In the genomic region with DNA sequence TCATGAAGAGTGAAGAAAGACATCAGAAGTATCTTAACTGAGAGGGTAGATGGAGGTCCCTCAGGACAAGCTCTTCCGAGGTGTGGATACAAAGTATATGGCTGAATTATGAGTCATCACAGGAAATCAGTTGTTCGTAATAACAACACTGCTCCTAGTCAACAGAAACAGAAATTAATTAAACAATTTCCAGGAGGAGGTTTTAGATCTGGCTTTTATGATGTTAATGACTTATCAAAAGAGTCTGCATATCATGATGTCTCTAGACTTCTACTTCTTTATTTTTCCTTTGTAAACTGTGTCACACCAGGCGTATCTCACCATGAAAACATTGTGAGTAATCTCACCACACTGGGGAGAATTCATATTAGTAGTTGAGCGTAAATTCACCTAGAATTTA, we compare ENCODE assay signal across 17 cellular contexts. TPM values are rescaled to one million over a fixed set of nuclear protein-coding genes. Genes with fewer than 3 reads are reported as not detected.
DNase-seq lines count a peak whose midpoint lies in the region; ATAC-seq, FAIRE-seq and TF ChIP-seq lines count a peak whose summit lies in the region.
"Had no signal": no experiment of that assay in that cellular context is flagged by ENCODE, and none has a peak within 500 bp of the region (broad histone marks: within the 10 kb centered on the region; RNA-seq: fewer than 3 reads in every experiment).

No MANE protein-coding gene starts in this region.

- H3K9me3 ChIP-seq in BLaER1, result no peaks in the 10 kb centered on the region
- no peaks in the 10 kb centered on the region for H3K9me3 ChIP-seq in endothelial cell of umbilical vein (replicated peaks; ENCODE audit: control insufficient read depth, insufficient read depth, low read length)
- no peaks in the 10 kb centered on the region for H3K9me3 ChIP-seq in hepatocyte (ENCODE audit: low read depth)
- H3K9me3 ChIP-seq: colonic mucosa, uterus had no signal

- H3K9me2 ChIP-seq in hepatocyte (replicated peaks; ENCODE audit: insufficient read depth), result no peaks in the 10 kb centered on the region

- POLR2A ChIA-PET in endothelial cell of umbilical vein (lab: Charles Lee), result no interaction called here

- peaks cover 33% of the 10 kb centered on the region for H3K4me1 Mint-ChIP-seq in activated naive CD4-positive, alpha-beta T cell treated with anti-CD3 and anti-CD28 coated beads for 36 hours (ENCODE audit: low read depth)

- no peak overlapping the region for H3K4me3 ChIP-seq in BLaER1
- no peak overlapping the region for H3K4me3 ChIP-seq in endothelial cell of umbilical vein (replicated peaks in 1 of 3; ENCODE audit: insufficient read depth in 1 of 3, low read depth in 1 of 3, low read length in 3 of 3)
- H3K4me3 ChIP-seq in hepatocyte, result no peak overlapping the region
- H3K4me3 ChIP-seq: colonic mucosa, skin epidermis, uterus had no signal

- H3K36me3 Mint-ChIP-seq in activated naive CD4-positive, alpha-beta T cell treated with anti-CD3 and anti-CD28 coated beads for 36 hours (ENCODE audit: low read depth), result peaks cover 2% of the 10 kb centered on the region

- ATAC-seq in GM18867 (IDR thresholded peaks at IDR 0.05; ENCODE audit: unreplicated experiment), result peak; percentile 42
- ATAC-seq: naive thymus-derived CD4-positive, alpha-beta T cell had no signal

- H3K36me3 ChIP-seq in BLaER1, result no peaks in the 10 kb centered on the region
- H3K36me3 ChIP-seq in endothelial cell of umbilical vein (ENCODE audit: control insufficient read depth in 2 of 2, extremely low read depth in 1 of 2, insufficient read depth in 2 of 2, low read length in 2 of 2), result no peaks in the 10 kb centered on the region
- no peaks in the 10 kb centered on the region for H3K36me3 ChIP-seq in hepatocyte (replicated peaks; ENCODE audit: insufficient read depth, low read depth)
- H3K36me3 ChIP-seq: colonic mucosa, uterus had no signal

- dilution Hi-C loops in endothelial cell of umbilical vein (cut with MboI; ENCODE audit: extremely low pct_ligation_motif_present, low sequenced_read_pairs), result no loop called here

- no peak overlapping the region for H2AFZ ChIP-seq in endothelial cell of umbilical vein (ENCODE audit: low read depth, low read length)
- no peak overlapping the region for H2AFZ ChIP-seq in hepatocyte

- no peak for TF ChIP-seq CTCF in endothelial cell of umbilical vein (IDR thresholded peaks at IDR 0.05; ENCODE audit: extremely low read depth in 1 of 2, insufficient read depth in 1 of 2, low read depth in 1 of 2, low read length in 2 of 2)
- no peak for TF ChIP-seq CTCF in hepatocyte (IDR thresholded peaks at IDR 0.05; ENCODE audit: poor library complexity)

- DNase-seq in LHCN-M2 (ENCODE audit: low read depth) (peak; percentile 38), endothelial cell of umbilical vein (ENCODE audit: low read depth, low spot score) (peak; percentile 40), hypothalamus (lab: John Stamatoyannopoulos, UW) (no peak), epidermal melanocyte (ENCODE audit: insufficient read length, low spot score) (no peak), hepatocyte (ENCODE audit: low spot score) (no peak)
- DNase-seq in activated naive CD4-positive, alpha-beta T cell treated with anti-CD3 and anti-CD28 coated beads for 36 hours, result no peak
- DNase-seq: activated gamma-delta T cell; colonic mucosa; kidney glomerular epithelial cell; naive thymus-derived CD4-positive, alpha-beta T cell; NCI-H1105; NCI-H526; Right ventricle myocardium superior; uterus had no signal

- H3K27ac Mint-ChIP-seq in activated naive CD4-positive, alpha-beta T cell treated with anti-CD3 and anti-CD28 coated beads for 36 hours, result no peak overlapping the region
- H3K27ac Mint-ChIP-seq: naive thymus-derived CD4-positive, alpha-beta T cell had no signal

- intact Hi-C loops in endothelial cell of umbilical vein (cut with micrococcal nuclease), result loop anchor here (2.0 kb wide), 1 partner anchor 66 kb away; no protein-coding TSS in a partner anchor
- intact Hi-C loops in activated naive CD4-positive, alpha-beta T cell treated with anti-CD3 and anti-CD28 coated beads for 36 hours (cut with micrococcal nuclease), result no loop called here

- no TSS peak for BruUV-seq in endothelial cell of umbilical vein (replicated peaks; lab: Mats Ljungman, UMichigan)

- no peak overlapping the region for H3K9ac ChIP-seq in BLaER1
- H3K9ac ChIP-seq in endothelial cell of umbilical vein (replicated peaks; ENCODE audit: extremely low read depth, insufficient read depth, low read length), result no peak overlapping the region

- H3K4me2 ChIP-seq in BLaER1, result 0 out of 2 replicates have a peak overlapping the region, but pooled peaks have one; percentile 6
- H3K4me2 ChIP-seq in endothelial cell of umbilical vein (ENCODE audit: insufficient read depth, low read length), result peak overlapping the region; percentile 64
- H3K4me2 ChIP-seq in hepatocyte, result no peak overlapping the region

- H3K27me3 ChIP-seq in BLaER1 (no peaks in the 10 kb centered on the region), endothelial cell of umbilical vein (ENCODE audit: control insufficient read depth in 2 of 2, insufficient read depth in 2 of 2, low read length in 2 of 2) (no peaks in the 10 kb centered on the region), hepatocyte (no peaks in the 10 kb centered on the region)
- H3K27me3 ChIP-seq: colonic mucosa, uterus had no signal

- CTCF ChIA-PET in endothelial cell of umbilical vein (lab: Charles Lee), result interaction anchor here (1.0 to 2.2 kb wide), 8 partner anchors 12 to 146 kb away, joined by 3 to 8 read pairs (median 4); no protein-coding TSS in a partner anchor
- CTCF ChIA-PET in activated naive CD4-positive, alpha-beta T cell treated with anti-CD3 and anti-CD28 coated beads for 36 hours (lab: Charles Lee), result interaction anchor here (1.3 kb wide), 1 partner anchor 128 kb away, joined by 5 read pairs; no protein-coding TSS in a partner anchor

- H3K79me2 ChIP-seq in endothelial cell of umbilical vein (ENCODE audit: control insufficient read depth, insufficient read depth, low read length) (peaks cover 86% of the 10 kb centered on the region), hepatocyte (peaks cover 48% of the 10 kb centered on the region)

- peaks cover 9% of the 10 kb centered on the region for H3K4me1 ChIP-seq in BLaER1
- peaks cover 12% of the 10 kb centered on the region for H3K4me1 ChIP-seq in endothelial cell of umbilical vein (ENCODE audit: control insufficient read depth, extremely low read depth, insufficient read depth, low read length)
- H3K4me1 ChIP-seq in hepatocyte (ENCODE audit: insufficient read depth), result no peaks in the 10 kb centered on the region
- H3K4me1 ChIP-seq: colonic mucosa, uterus had no signal

- 94% methylated on average over 4 of the region's 4 CpGs for WGBS in hepatocyte (ENCODE audit: low lambda C conversion rate, missing lambda C conversion rate)

- H4K20me1 ChIP-seq in BLaER1 (no peaks in the 10 kb centered on the region), endothelial cell of umbilical vein (replicated peaks; ENCODE audit: control insufficient read depth, extremely low read depth, insufficient read depth, low read length) (peaks cover 2% of the 10 kb centered on the region), hepatocyte (ENCODE audit: insufficient read depth, poor library complexity, severe bottlenecking) (no peaks in the 10 kb centered on the region)

- H3K27me3 Mint-ChIP-seq in activated naive CD4-positive, alpha-beta T cell treated with anti-CD3 and anti-CD28 coated beads for 36 hours (ENCODE audit: low read depth), result no peaks in the 10 kb centered on the region
- H3K27me3 Mint-ChIP-seq: naive thymus-derived CD4-positive, alpha-beta T cell had no signal

- no peaks in the 10 kb centered on the region for H3K9me3 Mint-ChIP-seq in activated naive CD4-positive, alpha-beta T cell treated with anti-CD3 and anti-CD28 coated beads for 36 hours
- H3K9me3 Mint-ChIP-seq: naive thymus-derived CD4-positive, alpha-beta T cell had no signal

- no peaks in the 10 kb centered on the region for H3K9me1 ChIP-seq in endothelial cell of umbilical vein (replicated peaks; ENCODE audit: control insufficient read depth, extremely low read depth, insufficient read depth, low read length)

- no peak for FAIRE-seq in endothelial cell of umbilical vein (lab: Jason Lieb, UNC)

- TF ChIP-seq POLR2A in endothelial cell of umbilical vein (IDR thresholded peaks at IDR 0.05; ENCODE audit: low read depth, low read length), result no peak

- no peak overlapping the region for H3K27ac ChIP-seq in BLaER1
- H3K27ac ChIP-seq in endothelial cell of umbilical vein (ENCODE audit: insufficient read depth, low read depth, low read length), result peak overlapping the region; percentile 21
- no peak overlapping the region for H3K27ac ChIP-seq in hepatocyte
- H3K27ac ChIP-seq: colonic mucosa, skin epidermis, uterus had no signal

- H3K4me3 Mint-ChIP-seq in activated naive CD4-positive, alpha-beta T cell treated with anti-CD3 and anti-CD28 coated beads for 36 hours, result no peak overlapping the region
- H3K4me3 Mint-ChIP-seq: naive thymus-derived CD4-positive, alpha-beta T cell had no signal

TF ChIP-seq in endothelial cell of umbilical vein, 7 proteins besides CTCF, POLR2A, EP300 and RAD21 (continues in another document):
- no peak for TF ChIP-seq MYC (IDR thresholded peaks at IDR 0.05; ENCODE audit: low read depth, low read length)
- TF ChIP-seq GATA2 (IDR thresholded peaks at IDR 0.05; ENCODE audit: insufficient read depth, insufficient read length, low read depth, low read length), result no peak
- TF ChIP-seq EZH2 (IDR thresholded peaks at IDR 0.05; ENCODE audit: borderline replicate concordance, low read depth, low read length, severe bottlenecking), result no peak
- TF ChIP-seq FOS (IDR thresholded peaks at IDR 0.05; ENCODE audit: borderline replicate concordance, insufficient read depth, low read length), result peak; percentile 74
- TF ChIP-seq JUN (IDR thresholded peaks at IDR 0.05; ENCODE audit: borderline replicate concordance, insufficient read depth, insufficient read length, low read depth), result peak; percentile 73
- no peak for TF ChIP-seq POLR2AphosphoS5 (IDR thresholded peaks at IDR 0.05; ENCODE audit: insufficient read depth, low read depth, low read length)

RNA-seq across cellular contexts. Expression of gene OSBPL3, which starts 31.2 kb away (rescaled TPM):
- 41.2 and 48.7 TPM in 2 replicates for total RNA-seq in LHCN-M2 (2014; rRNA removed)
- polyA plus RNA-seq in LHCN-M2 (2012), result 12.6 TPM
- total RNA-seq in endothelial cell of umbilical vein, result 27.1 and 31.3 TPM in 2 replicates
- polyA plus RNA-seq in endothelial cell of umbilical vein, result 3.6 and 7.5 TPM in 2 replicates
- 5.2 and 5.8 TPM in 2 replicates for polyA plus RNA-seq in endothelial cell of umbilical vein (2011; cell fraction: cytosol; rRNA removed)
- 44.1 and 52.8 TPM in 2 replicates for polyA plus RNA-seq in endothelial cell of umbilical vein (2011; cell fraction: nucleus; rRNA removed)
- 24.7 and 29.9 TPM in 2 replicates for polyA plus RNA-seq in endothelial cell of umbilical vein (2012)
- polyA minus RNA-seq in endothelial cell of umbilical vein, result 23.1 and 35.1 TPM in 2 replicates
- polyA minus RNA-seq in endothelial cell of umbilical vein (2011; cell fraction: cytosol; rRNA and poly(A)+ RNA removed), result 11.4 TPM
- polyA minus RNA-seq in endothelial cell of umbilical vein (2011; cell fraction: nucleus; rRNA and poly(A)+ RNA removed), result 37.7 and 58.7 TPM in 2 replicates
- total RNA-seq in hepatocyte, result 18.0 and 19.1 TPM in 2 replicates
- polyA plus RNA-seq in hepatocyte, result 11.4 and 13.7 TPM in 2 replicates
- 10 to 100 TPM; 25.1 to 27.9 TPM for total RNA-seq in activated naive CD4-positive, alpha-beta T cell treated with anti-CD3 and anti-CD28 coated beads for 36 hours

Comparison
In these comparisons a context has a peak if more than half of its experiments do, and no peak if none do; other contexts are left out.
1. DNase-seq: peak in LHCN-M2 (single experiment) and endothelial cell of umbilical vein (single experiment); none in hypothalamus (0 of 51), epidermal melanocyte (single experiment), hepatocyte (single experiment) and activated naive CD4-positive, alpha-beta T cell treated with anti-CD3 and anti-CD28 coated beads for 36 hours (single experiment).